Comparison of ENCODE assay signal across 26 cellular contexts in genomic region chr4:87622303-87622702, GRCh38. TPM values are rescaled to one million over a fixed set of nuclear protein-coding genes. Genes with fewer than 3 reads are reported as not detected.
DNase-seq lines count a peak whose midpoint lies in the region; ATAC-seq and TF ChIP-seq lines count a peak whose summit lies in the region.
"Had no signal": no experiment of that assay in that cellular context is flagged by ENCODE, and none has a peak within 500 bp of the region (broad histone marks: within the 10 kb centered on the region; RNA-seq: fewer than 3 reads in every experiment).

No MANE protein-coding gene starts in this region.

- H3K27ac Mint-ChIP-seq in mesothelial cell of epicardium, result no peak overlapping the region

- TF ChIP-seq CTCF in sigmoid colon (IDR thresholded peaks at IDR 0.05) (no peak), mesothelial cell of epicardium (IDR thresholded peaks at IDR 0.05; ENCODE audit: unreplicated experiment) (no peak)

- no peak overlapping the region for H4K5ac ChIP-seq in mesendoderm (ENCODE audit: low read length)

- peaks cover 0 to 2% (median 0%) of the 10 kb centered on the region in 4 donors for H3K9me3 ChIP-seq in sigmoid colon
- H3K9me3 ChIP-seq: HAP-1 had no signal

- H3K9ac ChIP-seq in mesendoderm (ENCODE audit: low read length), result no peak overlapping the region

- DNase-seq in G401 (ENCODE audit: low spot score), result peak; percentile 97
- DNase-seq in cerebellar nuclear complex (lab: John Stamatoyannopoulos, UW), result peak; percentile 62 to 90
- DNase-seq in mesendoderm, result peak; percentile 5
- DNase-seq in sigmoid colon, result no peak
- DNase-seq in mesothelial cell of epicardium (ENCODE audit: low spot score in 2 of 2, unreplicated experiment in 2 of 2), result no peak
- no peak for DNase-seq in iPS-NIHi11 (ENCODE audit: low spot score)
- DNase-seq: AML-193; DMS53; GF-D8; KBM-7; MM.1S; NCI-H1048; NCI-H1417 treated with DMSO at 0.1 percent for 48 hours; NCI-H187 treated with DMSO at 0.1 percent for 48 hours; NCI-H2227 treated with DMSO at 0.1 percent for 48 hours; NCI-H510A treated with DMSO at 0.1 percent for 48 hours; NCI-H748 treated with DMSO at 0.1 percent for 48 hours; NK-92 treated with Interleukin-12 subunit alpha and Interleukin-12 subunit beta, amount 100 ng/mL, for 24 hours had no signal

- H2BK120ac ChIP-seq in mesendoderm (ENCODE audit: low read depth, low read length), result no peak overlapping the region

- no peak overlapping the region for H3K4me2 ChIP-seq in mesendoderm (ENCODE audit: low read length)

- no peaks in the 10 kb centered on the region for H3K79me1 ChIP-seq in mesendoderm (ENCODE audit: low read length)

- intact Hi-C loops in sigmoid colon (cut with DNase I), result no loop called here

- peaks cover 5% of the 10 kb centered on the region for H3K4me1 Mint-ChIP-seq in mesothelial cell of epicardium

- no peak for TF ChIP-seq EP300 in sigmoid colon (IDR thresholded peaks at IDR 0.05)

- H2AK5ac ChIP-seq in mesendoderm (ENCODE audit: low read length), result no peak overlapping the region

- no peaks in the 10 kb centered on the region for H3K79me2 ChIP-seq in mesendoderm (ENCODE audit: control insufficient read depth, insufficient read depth, low read length)

- H3K4me3 Mint-ChIP-seq in mesothelial cell of epicardium, result no peak overlapping the region

- H3K27me3 ChIP-seq in mesendoderm (ENCODE audit: insufficient read depth, low read length, poor library complexity) (no peaks in the 10 kb centered on the region), sigmoid colon (no peaks in the 10 kb centered on the region)

- H3K4me3 ChIP-seq in mesendoderm (ENCODE audit: low read length) (no peak overlapping the region), sigmoid colon (no peak overlapping the region)
- H3K4me3 ChIP-seq: HAP-1 had no signal

- no peaks in the 10 kb centered on the region for H3K36me3 ChIP-seq in mesendoderm (ENCODE audit: control insufficient read depth, insufficient read depth, low read length)
- no peaks in the 10 kb centered on the region for H3K36me3 ChIP-seq in sigmoid colon
- H3K36me3 ChIP-seq: HAP-1 had no signal

- TF ChIP-seq POLR2A in sigmoid colon (IDR thresholded peaks at IDR 0.05), result no peak

- no peak overlapping the region for H4K8ac ChIP-seq in mesendoderm (ENCODE audit: low read depth, low read length)

- H3K27ac ChIP-seq in mesendoderm (ENCODE audit: low read depth, low read length) (no peak overlapping the region), sigmoid colon (peak overlapping the region; percentile 26 to 59 (median 44))
- H3K27ac ChIP-seq: C4-2B had no signal

- H2BK15ac ChIP-seq in mesendoderm (replicated peaks; ENCODE audit: low read depth), result no peak overlapping the region

- no peaks in the 10 kb centered on the region for H3K4me1 ChIP-seq in mesendoderm (ENCODE audit: control insufficient read depth, low read depth, low read length)
- H3K4me1 ChIP-seq in sigmoid colon, result no peaks in the 10 kb centered on the region
- H3K4me1 ChIP-seq: HAP-1 had no signal

- peaks cover 4% of the 10 kb centered on the region for H3K9me3 Mint-ChIP-seq in mesothelial cell of epicardium

- in situ Hi-C loops in G401 (cut with HindIII; ENCODE audit: low sequenced_read_pairs), result no loop called here

- no peak for ATAC-seq in GM18873 (IDR thresholded peaks at IDR 0.05; ENCODE audit: low FRiP score, unreplicated experiment)
- ATAC-seq in HG02973 (IDR thresholded peaks at IDR 0.05; ENCODE audit: unreplicated experiment), result no peak
- ATAC-seq: Panc1 had no signal

- no peak overlapping the region for H3K18ac ChIP-seq in mesendoderm (ENCODE audit: low read length)

- no peak overlapping the region for H3K4ac ChIP-seq in mesendoderm (ENCODE audit: low read depth, low read length)

- H3K56ac ChIP-seq in mesendoderm (ENCODE audit: low read length), result no peak overlapping the region

- no CpG with 5 or more reads among the region's 8 CpGs for WGBS in mesendoderm (ENCODE audit: extremely low coverage, insufficient coverage, low lambda C conversion rate)
- 77 to 85% methylated on average over 8 of the region's 8 CpGs for WGBS in sigmoid colon, 2 donors

- no peak overlapping the region for H2BK5ac ChIP-seq in mesendoderm (ENCODE audit: low read length)

- peaks cover 26% of the 10 kb centered on the region for H3K27me3 Mint-ChIP-seq in mesothelial cell of epicardium (ENCODE audit: low read depth)

- H3K23ac ChIP-seq in mesendoderm (ENCODE audit: low read length), result no peak overlapping the region

- H3K36me3 Mint-ChIP-seq in mesothelial cell of epicardium, result no peaks in the 10 kb centered on the region

RNA-seq across cellular contexts. Expression of gene DSPP, which starts 14.0 kb away (rescaled TPM):
- not detected in 2 replicates for total RNA-seq in G401 (2014; rRNA removed; shearing (Covaris generic))
- polyA plus RNA-seq in mesendoderm (2013, experiment 1 of 2), result not detected
- polyA plus RNA-seq in mesendoderm (2013, experiment 2 of 2), result not detected
- not detected for total RNA-seq in sigmoid colon
- not detected for polyA plus RNA-seq in sigmoid colon
- total RNA-seq in mesothelial cell of epicardium, result not detected in 3 replicates
- total RNA-seq: A172, HT1080 had no signal
- polyA plus RNA-seq: AG04450 had no signal

RNA-seq across cellular contexts. Expression of gene DMP1, which starts 27.8 kb away (rescaled TPM):
- total RNA-seq in G401 (2014; rRNA removed; shearing (Covaris generic)), result not detected in 2 replicates
- 0.20 TPM for polyA plus RNA-seq in mesendoderm (2013, experiment 1 of 2)
- 0.24 TPM for polyA plus RNA-seq in mesendoderm (2013, experiment 2 of 2)
- total RNA-seq in sigmoid colon (not detected), mesothelial cell of epicardium (not detected in 3 replicates)
- not detected for polyA plus RNA-seq in sigmoid colon
- total RNA-seq: A172, HT1080 had no signal
- polyA plus RNA-seq: AG04450 had no signal

Comparison
In these comparisons a context has a peak if more than half of its experiments do, and no peak if none do; other contexts are left out.
1. DNase-seq: peak in G401 (single experiment), cerebellar nuclear complex (2 of 2) and mesendoderm (single experiment); none in sigmoid colon (single experiment), mesothelial cell of epicardium (0 of 2) and iPS-NIHi11 (single experiment).